23 cellular contexts compared by ENCODE assay signal in genomic region chr18:70175216-70175615, GRCh38.
"Had no signal": no experiment of that assay in that cellular context is flagged by ENCODE, and none has a peak within 500 bp of the region (broad histone marks: within the 10 kb centered on the region; RNA-seq: fewer than 3 reads in every experiment).

No MANE protein-coding gene starts in this region.

- H3K9ac ChIP-seq: SK-N-SH had no signal

- H3K4me1 ChIP-seq: Peyer's patch had no signal

- H3K9me3 ChIP-seq: Peyer's patch, SJCRH30, SK-N-SH had no signal

- H3K4me3 ChIP-seq: cardiac muscle cell, Peyer's patch, SJCRH30 had no signal

- DNase-seq: activated CD4-positive, alpha-beta memory T cell treated with anti-CD3 and anti-CD28 coated beads for 36 hours; activated CD4-positive, alpha-beta T cell treated with anti-CD3 and anti-CD28 coated beads, Interleukin-2, amount 10 ng/mL, durations not matched to agents 7 days and 5 days; activated CD4-positive, CD25-positive, alpha-beta regulatory T cell; activated gamma-delta T cell treated with Interleukin-2 at 50 U/mL for 16 hours; activated naive CD4-positive, alpha-beta T cell treated with anti-CD3 and anti-CD28 coated beads, Interleukin-2, amount 10 ng/mL, durations not matched to agents 7 days and 5 days; activated naive CD8-positive, alpha-beta T cell treated with anti-CD3 and anti-CD28 coated beads for 36 hours; activated T-cell treated with anti-CD3 and anti-CD28 coated beads for 4 hours; activated T-cell treated with anti-CD3 and anti-CD28 coated beads, Interleukin-2, amount 50 U/mL, for 48 hours; brain microvascular endothelial cell; KG1; NCI-H1048; NCI-H146; NCI-H187 treated with DMSO at 0.1 percent for 48 hours; NCI-H510A treated with DMSO at 0.1 percent for 48 hours; NCI-H69; Peyer's patch; Right ventricle myocardium superior; SJCRH30; SK-N-SH; T-helper 1 cell had no signal

- H3K4me2 ChIP-seq: SK-N-SH had no signal

- H3K27me3 ChIP-seq: brain microvascular endothelial cell, cardiac muscle cell, Peyer's patch, SJCRH30 had no signal

- H3K27ac ChIP-seq: brain microvascular endothelial cell, cardiac muscle cell, Peyer's patch, RWPE1, SJCRH30, VCaP had no signal

- H3K36me3 ChIP-seq: brain microvascular endothelial cell, Peyer's patch, SJCRH30 had no signal
